In genomic region chr5:91727452-91727851, GRCh38 we compare ENCODE assay signal across 2 cellular contexts.
A peak's percentile ranks its signal among the peaks of the same experiment; 100 is the strongest.
TF ChIP-seq lines count a peak whose summit lies in the region.

No MANE protein-coding gene starts in this region.

TF ChIP-seq in GM23338, 12 proteins besides CTCF, POLR2A, EP300 and RAD21 (continued from another document):
- TF ChIP-seq, protein P1, sequence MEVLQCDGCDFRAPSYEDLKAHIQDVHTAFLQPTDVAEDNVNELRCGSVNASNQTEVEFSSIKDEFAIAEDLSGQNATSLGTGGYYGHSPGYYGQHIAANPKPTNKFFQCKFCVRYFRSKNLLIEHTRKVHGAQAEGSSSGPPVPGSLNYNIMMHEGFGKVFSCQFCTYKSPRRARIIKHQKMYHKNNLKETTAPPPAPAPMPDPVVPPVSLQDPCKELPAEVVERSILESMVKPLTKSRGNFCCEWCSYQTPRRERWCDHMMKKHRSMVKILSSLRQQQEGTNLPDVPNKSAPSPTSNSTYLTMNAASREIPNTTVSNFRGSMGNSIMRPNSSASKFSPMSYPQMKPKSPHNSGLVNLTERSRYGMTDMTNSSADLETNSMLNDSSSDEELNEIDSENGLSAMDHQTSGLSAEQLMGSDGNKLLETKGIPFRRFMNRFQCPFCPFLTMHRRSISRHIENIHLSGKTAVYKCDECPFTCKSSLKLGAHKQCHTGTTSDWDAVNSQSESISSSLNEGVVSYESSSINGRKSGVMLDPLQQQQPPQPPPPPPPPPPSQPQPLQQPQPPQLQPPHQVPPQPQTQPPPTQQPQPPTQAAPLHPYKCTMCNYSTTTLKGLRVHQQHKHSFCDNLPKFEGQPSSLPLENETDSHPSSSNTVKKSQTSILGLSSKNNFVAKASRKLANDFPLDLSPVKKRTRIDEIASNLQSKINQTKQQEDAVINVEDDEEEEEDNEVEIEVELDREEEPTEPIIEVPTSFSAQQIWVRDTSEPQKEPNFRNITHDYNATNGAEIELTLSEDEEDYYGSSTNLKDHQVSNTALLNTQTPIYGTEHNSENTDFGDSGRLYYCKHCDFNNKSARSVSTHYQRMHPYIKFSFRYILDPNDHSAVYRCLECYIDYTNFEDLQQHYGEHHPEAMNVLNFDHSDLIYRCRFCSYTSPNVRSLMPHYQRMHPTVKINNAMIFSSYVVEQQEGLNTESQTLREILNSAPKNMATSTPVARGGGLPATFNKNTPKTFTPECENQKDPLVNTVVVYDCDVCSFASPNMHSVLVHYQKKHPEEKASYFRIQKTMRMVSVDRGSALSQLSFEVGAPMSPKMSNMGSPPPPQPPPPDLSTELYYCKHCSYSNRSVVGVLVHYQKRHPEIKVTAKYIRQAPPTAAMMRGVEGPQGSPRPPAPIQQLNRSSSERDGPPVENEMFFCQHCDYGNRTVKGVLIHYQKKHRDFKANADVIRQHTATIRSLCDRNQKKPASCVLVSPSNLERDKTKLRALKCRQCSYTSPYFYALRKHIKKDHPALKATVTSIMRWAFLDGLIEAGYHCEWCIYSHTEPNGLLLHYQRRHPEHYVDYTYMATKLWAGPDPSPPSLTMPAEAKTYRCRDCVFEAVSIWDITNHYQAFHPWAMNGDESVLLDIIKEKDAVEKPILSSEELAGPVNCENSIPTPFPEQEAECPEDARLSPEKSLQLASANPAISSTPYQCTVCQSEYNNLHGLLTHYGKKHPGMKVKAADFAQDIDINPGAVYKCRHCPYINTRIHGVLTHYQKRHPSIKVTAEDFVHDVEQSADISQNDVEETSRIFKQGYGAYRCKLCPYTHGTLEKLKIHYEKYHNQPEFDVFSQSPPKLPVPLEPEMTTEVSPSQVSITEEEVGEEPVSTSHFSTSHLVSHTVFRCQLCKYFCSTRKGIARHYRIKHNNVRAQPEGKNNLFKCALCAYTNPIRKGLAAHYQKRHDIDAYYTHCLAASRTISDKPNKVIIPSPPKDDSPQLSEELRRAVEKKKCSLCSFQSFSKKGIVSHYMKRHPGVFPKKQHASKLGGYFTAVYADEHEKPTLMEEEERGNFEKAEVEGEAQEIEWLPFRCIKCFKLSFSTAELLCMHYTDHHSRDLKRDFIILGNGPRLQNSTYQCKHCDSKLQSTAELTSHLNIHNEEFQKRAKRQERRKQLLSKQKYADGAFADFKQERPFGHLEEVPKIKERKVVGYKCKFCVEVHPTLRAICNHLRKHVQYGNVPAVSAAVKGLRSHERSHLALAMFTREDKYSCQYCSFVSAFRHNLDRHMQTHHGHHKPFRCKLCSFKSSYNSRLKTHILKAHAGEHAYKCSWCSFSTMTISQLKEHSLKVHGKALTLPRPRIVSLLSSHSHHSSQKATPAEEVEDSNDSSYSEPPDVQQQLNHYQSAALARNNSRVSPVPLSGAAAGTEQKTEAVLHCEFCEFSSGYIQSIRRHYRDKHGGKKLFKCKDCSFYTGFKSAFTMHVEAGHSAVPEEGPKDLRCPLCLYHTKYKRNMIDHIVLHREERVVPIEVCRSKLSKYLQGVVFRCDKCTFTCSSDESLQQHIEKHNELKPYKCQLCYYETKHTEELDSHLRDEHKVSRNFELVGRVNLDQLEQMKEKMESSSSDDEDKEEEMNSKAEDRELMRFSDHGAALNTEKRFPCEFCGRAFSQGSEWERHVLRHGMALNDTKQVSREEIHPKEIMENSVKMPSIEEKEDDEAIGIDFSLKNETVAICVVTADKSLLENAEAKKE (CRISPR knock-in tag; IDR thresholded peaks at IDR 0.05): peak; percentile 84
- TF ChIP-seq POLR2AphosphoS5 (IDR thresholded peaks at IDR 0.05; ENCODE audit: low read depth): no peak
- peak; percentile 6; the same call in 1 of the 2 replicates for TF ChIP-seq CREB1 (CRISPR knock-in tag; IDR thresholded peaks at IDR 0.05; ENCODE audit: low read depth)
- TF ChIP-seq NANOG (IDR thresholded peaks at IDR 0.05; ENCODE audit: borderline replicate concordance): peak; percentile 89

TF ChIP-seq in WTC11, 78 proteins besides CTCF, POLR2A, EP300 and RAD21 (continued from another document):
- TF ChIP-seq ZNF532 (CRISPR knock-in tag; IDR thresholded peaks at IDR 0.05; ENCODE audit: borderline replicate concordance) (no peak), JUN (CRISPR knock-in tag; IDR thresholded peaks at IDR 0.05) (no peak), PRRX2 (CRISPR knock-in tag; IDR thresholded peaks at IDR 0.05) (no peak), SMAD4 (CRISPR knock-in tag; IDR thresholded peaks at IDR 0.05) (no peak), GABPB1 (CRISPR knock-in tag; IDR thresholded peaks at IDR 0.05) (no peak), ZNF671 (CRISPR knock-in tag; IDR thresholded peaks at IDR 0.05) (no peak)
TF ChIP-seq in WTC11: peak in this region for 0.
